In the genomic region with DNA sequence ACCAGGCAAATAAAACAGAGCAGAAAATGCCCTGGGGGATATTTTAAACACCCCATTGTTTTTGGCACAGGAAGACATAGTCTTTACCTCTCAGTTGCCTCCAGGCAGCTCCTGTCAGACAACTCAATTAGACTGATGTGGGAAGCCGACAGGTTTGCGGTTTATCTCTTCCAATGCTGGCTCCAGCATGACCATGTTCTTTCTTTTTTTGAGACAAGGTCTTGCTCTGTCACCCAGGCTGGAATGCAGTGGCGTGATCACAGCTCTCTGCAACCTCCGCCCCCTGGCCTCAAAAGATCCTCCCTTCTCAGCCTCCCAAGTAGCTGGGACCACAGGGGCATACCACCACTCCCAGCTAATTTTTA, we compare ENCODE assay signal across 22 cellular contexts.
A peak's percentile ranks its signal among the peaks of the same experiment; 100 is the strongest.
DNase-seq lines count a peak whose midpoint lies in the region; ATAC-seq and TF ChIP-seq lines count a peak whose summit lies in the region.
"Had no signal": no experiment of that assay in that cellular context is flagged by ENCODE, and none has a peak within 500 bp of the region (broad histone marks: within the 10 kb centered on the region; RNA-seq: fewer than 3 reads in every experiment).

No MANE protein-coding gene starts in this region.

- no peak overlapping the region for H3K9ac ChIP-seq in SK-N-SH

- CTCF ChIA-PET in SK-N-SH (lab: Yijun Ruan, JAX): interaction anchor here (1.6 kb wide), 1 partner anchor 10 kb away, joined by 4 read pairs; no protein-coding TSS in a partner anchor

- no peaks in the 10 kb centered on the region for H3K27me3 Mint-ChIP-seq in activated T-cell treated with anti-CD3 and anti-CD28 coated beads, Interleukin-2, amount 50 U/mL, for 72 hours (ENCODE audit: low read depth)
- H3K27me3 Mint-ChIP-seq: activated naive CD8-positive, alpha-beta T cell treated with anti-CD3 and anti-CD28 coated beads, Interleukin-2, amount 50 U/mL, for 24 hours had no signal

- no peaks in the 10 kb centered on the region for H3K27me3 ChIP-seq in SK-N-SH (ENCODE audit: insufficient read depth)
- H3K27me3 ChIP-seq in thyroid gland: no peaks in the 10 kb centered on the region
- H3K27me3 ChIP-seq: cardiac muscle cell, stomach had no signal

- TF ChIP-seq POLR2A in thyroid gland (IDR thresholded peaks at IDR 0.05): no peak
- no peak for TF ChIP-seq POLR2A in erythroblast (IDR thresholded peaks at IDR 0.05; ENCODE audit: low read length)

- H3K4me1 Mint-ChIP-seq in activated T-cell treated with anti-CD3 and anti-CD28 coated beads, Interleukin-2, amount 50 U/mL, for 72 hours (ENCODE audit: low read depth): peaks cover 43% of the 10 kb centered on the region

- WGBS in SK-N-SH (ENCODE audit: low lambda C conversion rate): 95% methylated on average over 4 of the region's 4 CpGs
- 92 to 93% methylated on average over 4 of the region's 4 CpGs for WGBS in thyroid gland, 2 donors

- no peak overlapping the region for H3K4me3 Mint-ChIP-seq in activated T-cell treated with anti-CD3 and anti-CD28 coated beads, Interleukin-2, amount 50 U/mL, for 72 hours
- H3K4me3 Mint-ChIP-seq: activated naive CD8-positive, alpha-beta T cell treated with anti-CD3 and anti-CD28 coated beads, Interleukin-2, amount 50 U/mL, for 24 hours; T-helper 1 cell treated with Interleukin-12 subunit alpha and Interleukin-12 subunit beta and Interleukin-4 antibody, amounts not matched to agents 30 μg/mL and 1 μg/mL, for 36 hours had no signal

- intact Hi-C loops in thyroid gland (cut with DNase I): no loop called here

- H3K27ac ChIP-seq in SK-N-SH (ENCODE audit: low read depth in 2 of 2, low read length in 1 of 2): peak overlapping the region in 1 of 2 experiments; percentile 51; a peak in 2 of 4 replicates
- H3K27ac ChIP-seq in thyroid gland: peak overlapping the region in 2 of 3 donors; percentile 27 to 64
- H3K27ac ChIP-seq: cardiac muscle cell, psoas muscle, stomach had no signal

- peaks cover 0 to 5% of the 10 kb centered on the region in 2 donors for H3K36me3 Mint-ChIP-seq in activated T-cell treated with anti-CD3 and anti-CD28 coated beads, Interleukin-2, amount 50 U/mL, for 72 hours (ENCODE audit: insufficient read depth in 2 of 2)

- H3K27ac Mint-ChIP-seq in activated T-cell treated with anti-CD3 and anti-CD28 coated beads, Interleukin-2, amount 50 U/mL, for 72 hours: no peak overlapping the region
- H3K27ac Mint-ChIP-seq: activated naive CD8-positive, alpha-beta T cell treated with anti-CD3 and anti-CD28 coated beads, Interleukin-2, amount 50 U/mL, for 24 hours; T-helper 1 cell treated with Interleukin-12 subunit alpha and Interleukin-12 subunit beta and Interleukin-4 antibody, amounts not matched to agents 30 μg/mL and 1 μg/mL, for 36 hours had no signal

- POLR2A ChIA-PET in SK-N-SH (lab: Yijun Ruan, JAX): no interaction called here

- in situ Hi-C loops in SK-MEL-5 (cut with HindIII; ENCODE audit: low pct_unique_long_range_greater_than_20kb, low sequenced_read_pairs): no loop called here

- H3K4me1 ChIP-seq in SK-N-SH (ENCODE audit: control insufficient read depth in 1 of 2, insufficient read depth in 2 of 2, low read depth in 1 of 2, low read length in 1 of 2) (no peaks in the 10 kb centered on the region), thyroid gland (peaks cover 18 to 21% of the 10 kb centered on the region in 2 donors)
- H3K4me1 ChIP-seq: psoas muscle, stomach had no signal

- H3K4me2 ChIP-seq in SK-N-SH: peak overlapping the region; percentile 27; the same call in 1 of the 2 replicates

- no peak overlapping the region for H3K4me3 ChIP-seq in SK-N-SH (ENCODE audit: low read depth in 2 of 2, low read length in 1 of 2)
- H3K4me3 ChIP-seq in thyroid gland (replicated peaks in 1 of 3): no peak overlapping the region
- H3K4me3 ChIP-seq: cardiac muscle cell, psoas muscle, stomach had no signal

- H3K9me3 Mint-ChIP-seq in activated T-cell treated with anti-CD3 and anti-CD28 coated beads, Interleukin-2, amount 50 U/mL, for 72 hours: peaks cover 5 to 7% of the 10 kb centered on the region in 2 donors

- H3K9me3 ChIP-seq in SK-N-SH (no peaks in the 10 kb centered on the region), thyroid gland (no peaks in the 10 kb centered on the region)
- H3K9me3 ChIP-seq: stomach had no signal

- no peaks in the 10 kb centered on the region for H3K9me2 ChIP-seq in SK-N-SH

- no peak for TF ChIP-seq EP300 in SK-N-SH (IDR thresholded peaks at IDR 0.05; ENCODE audit: borderline replicate concordance in 1 of 2, low read depth in 1 of 2, low read length in 1 of 2)

- H3K36me3 ChIP-seq in SK-N-SH (replicated peaks in 1 of 2; ENCODE audit: control insufficient read depth in 1 of 2, insufficient read depth in 2 of 2, low read length in 1 of 2) (no peaks in the 10 kb centered on the region), thyroid gland (no peaks in the 10 kb centered on the region)
- H3K36me3 ChIP-seq: cardiac muscle cell, stomach had no signal

- no peaks in the 10 kb centered on the region for H3F3A ChIP-seq in SK-N-SH (replicated peaks; ENCODE audit: insufficient read depth)

- DNase-seq in SK-N-SH (no peak), SK-MEL-5 (ENCODE audit: low read depth, low spot score) (peak; percentile 80), islet precursor cell (peak; percentile 96), thyroid gland (no peak), erythroblast (lab: John Stamatoyannopoulos, UW) (no peak), cortex of kidney (lab: John Stamatoyannopoulos, UW) (no peak)
- DNase-seq in activated T-cell treated with anti-CD3 and anti-CD28 coated beads, Interleukin-2, amount 50 U/mL, for 72 hours: no peak
- DNase-seq: 8988T; activated effector memory CD4-positive, alpha-beta T cell treated with Interleukin-2 at 50 U/mL for 16 hours; activated naive CD8-positive, alpha-beta T cell treated with anti-CD3 and anti-CD28 coated beads, Interleukin-2, amount 50 U/mL, for 24 hours; C1 segment of cervical spinal cord; midbrain; NCI-H2107; NCI-H748 treated with DMSO at 0.1 percent for 48 hours; psoas muscle; SHP77 treated with DMSO at 0.1 percent for 48 hours; small intestine; stimulated activated CD4-positive, alpha-beta T cell treated with anti-CD3 and anti-CD28 coated beads, Interleukin-2, amount 100 ng/mL, for 48 hours; stomach had no signal

- H4K20me1 ChIP-seq in SK-N-SH (ENCODE audit: insufficient read depth): no peaks in the 10 kb centered on the region

- no peak for ATAC-seq in SK-N-SH treated with all-trans-retinoic acid at 6 μM for 48 hours
- ATAC-seq in activated T-cell treated with anti-CD3 and anti-CD28 coated beads, Interleukin-2, amount 50 U/mL, for 72 hours (replicated peaks in 1 of 2): no peak
- ATAC-seq: activated naive CD8-positive, alpha-beta T cell treated with anti-CD3 and anti-CD28 coated beads, Interleukin-2, amount 50 U/mL, for 24 hours; psoas muscle had no signal

- H3K79me2 ChIP-seq in SK-N-SH (ENCODE audit: insufficient read depth): no peaks in the 10 kb centered on the region

- no peak overlapping the region; the same call in 1 of the 2 replicates for H2AFZ ChIP-seq in SK-N-SH (ENCODE audit: low read depth)

- no peak for TF ChIP-seq RAD21 in SK-N-SH (IDR thresholded peaks at IDR 0.05; ENCODE audit: low read length)

- TF ChIP-seq CTCF in SK-N-SH (IDR thresholded peaks at IDR 0.05) (no peak), thyroid gland (IDR thresholded peaks at IDR 0.05) (no peak)

TF ChIP-seq in SK-N-SH treated with all-trans-retinoic acid at 6 μM for 48 hours, 23 proteins besides CTCF, POLR2A, EP300 and RAD21 (continues in another document):
- no peak for TF ChIP-seq GLIS3 (CRISPR knock-in tag; IDR thresholded peaks at IDR 0.05)
- TF ChIP-seq BACH2 (CRISPR knock-in tag; IDR thresholded peaks at IDR 0.05; ENCODE audit: borderline replicate concordance): no peak
- TF ChIP-seq OSR1 (CRISPR knock-in tag; IDR thresholded peaks at IDR 0.05): no peak
- TF ChIP-seq ZFP30 (CRISPR knock-in tag; IDR thresholded peaks at IDR 0.05): no peak
- TF ChIP-seq TOX (CRISPR knock-in tag; IDR thresholded peaks at IDR 0.05; ENCODE audit: borderline replicate concordance): no peak
- TF ChIP-seq ISL1 (CRISPR knock-in tag; IDR thresholded peaks at IDR 0.05): no peak
- TF ChIP-seq CSRNP3 (CRISPR knock-in tag; IDR thresholded peaks at IDR 0.05): no peak
- no peak for TF ChIP-seq PATZ1 (CRISPR knock-in tag; IDR thresholded peaks at IDR 0.05; ENCODE audit: borderline replicate concordance)

Comparison
In these comparisons a context has a peak if more than half of its experiments do, and no peak if none do; other contexts are left out.
1. DNase-seq: peak in SK-MEL-5 (single experiment) and islet precursor cell (single experiment); none in SK-N-SH (single experiment), thyroid gland (0 of 2), erythroblast (0 of 2), activated T-cell treated with anti-CD3 and anti-CD28 coated beads, Interleukin-2, amount 50 U/mL, for 72 hours (0 of 2) and cortex of kidney (single experiment).